In genomic region chr4:1767058-1767769, GRCh38 we compare ENCODE assay signal across 9 cellular contexts. TPM values are rescaled to one million over a fixed set of nuclear protein-coding genes. Genes with fewer than 3 reads are reported as not detected.
DNase-seq lines count a peak whose midpoint lies in the region; ATAC-seq and TF ChIP-seq lines count a peak whose summit lies in the region.
"Had no signal": no experiment of that assay in that cellular context is flagged by ENCODE, and none has a peak within 500 bp of the region (broad histone marks: within the 10 kb centered on the region; RNA-seq: fewer than 3 reads in every experiment).

No MANE protein-coding gene starts in this region.

- ATAC-seq in naive thymus-derived CD8-positive, alpha-beta T cell: peak; percentile 8 to 46
- ATAC-seq in HG03135 (IDR thresholded peaks at IDR 0.05; ENCODE audit: unreplicated experiment) (no peak), HG03280 (IDR thresholded peaks at IDR 0.05; ENCODE audit: unreplicated experiment) (no peak)

- H3K4me3 ChIP-seq in MM.1S (ENCODE audit: low read length) (peak overlapping the region; percentile 33; the same call in 1 of the 2 replicates), endodermal cell (ENCODE audit: low read length) (no peak overlapping the region)

- H3K36me3 ChIP-seq in MM.1S (replicated peaks; ENCODE audit: insufficient read depth, low read length) (no peaks in the 10 kb centered on the region), endodermal cell (ENCODE audit: control insufficient read depth, insufficient read depth, low read length) (no peaks in the 10 kb centered on the region)

- H3K9ac ChIP-seq in MM.1S (ENCODE audit: low read length): no peak overlapping the region
- no peak overlapping the region for H3K9ac ChIP-seq in endodermal cell (ENCODE audit: extremely low read depth, low read length, poor library complexity, severe bottlenecking)

- H3K9me3 Mint-ChIP-seq in endodermal cell: no peaks in the 10 kb centered on the region
- no peaks in the 10 kb centered on the region for H3K9me3 Mint-ChIP-seq in naive thymus-derived CD8-positive, alpha-beta T cell

- H3K27ac ChIP-seq in MM.1S (ENCODE audit: low read length): no peak overlapping the region
- H3K27ac ChIP-seq in endodermal cell (ENCODE audit: low read depth, low read length): no peak overlapping the region

- no peaks in the 10 kb centered on the region for H3K4me1 ChIP-seq in MM.1S (ENCODE audit: low read length)
- peaks cover 12% of the 10 kb centered on the region for H3K4me1 ChIP-seq in endodermal cell (ENCODE audit: control insufficient read depth, insufficient read depth, low read length)

- H3K36me3 Mint-ChIP-seq in endodermal cell (ENCODE audit: low read depth): no peaks in the 10 kb centered on the region
- H3K36me3 Mint-ChIP-seq in naive thymus-derived CD8-positive, alpha-beta T cell: no peaks in the 10 kb centered on the region

- no peak overlapping the region for H3K4me2 ChIP-seq in MM.1S (ENCODE audit: low read depth, low read length)

- no peaks in the 10 kb centered on the region for H3K9me2 ChIP-seq in MM.1S (replicated peaks; ENCODE audit: insufficient read depth, low read length)

- no peaks in the 10 kb centered on the region for H3K9me3 ChIP-seq in MM.1S (replicated peaks; ENCODE audit: insufficient read depth, low read length)
- H3K9me3 ChIP-seq in endodermal cell (ENCODE audit: control insufficient read depth, low read length): no peaks in the 10 kb centered on the region

- 0% methylated on average over 18 to 75 of the region's 84 CpGs for whole genome bisulfite sequencing in endodermal cell (ENCODE audit: insufficient coverage in 1 of 2, insufficient read length in 1 of 2), 2 experiments

- H2AFZ ChIP-seq in MM.1S (ENCODE audit: low read length): no peak overlapping the region

- no peak overlapping the region for H3K27ac Mint-ChIP-seq in endodermal cell
- no peak overlapping the region for H3K27ac Mint-ChIP-seq in naive thymus-derived CD8-positive, alpha-beta T cell

- DNase-seq in AG20443 (ENCODE audit: low spot score) (peak; percentile 48), MM.1S (no peak), endodermal cell (peak; percentile 93), NCI-H1105 treated with DMSO at 0.1 percent for 48 hours (lab: John Stamatoyannopoulos, UW) (no peak)
- DNase-seq in naive thymus-derived CD8-positive, alpha-beta T cell: no peak
- DNase-seq in activated CD4-positive, CD25-positive, alpha-beta regulatory T cell treated with anti-CD3 and anti-CD28 coated beads, Interleukin-2, amount 50 U/mL, for 72 hours: no peak
- DNase-seq: T1000 had no signal

- H3K27me3 ChIP-seq in MM.1S (replicated peaks; ENCODE audit: insufficient read depth, low read length) (peaks cover 83% of the 10 kb centered on the region), endodermal cell (ENCODE audit: control insufficient read depth, insufficient read depth, low read length, poor library complexity, severe bottlenecking) (no peaks in the 10 kb centered on the region)

- peaks cover 4% of the 10 kb centered on the region for H3K27me3 Mint-ChIP-seq in endodermal cell (ENCODE audit: insufficient read depth)
- H3K27me3 Mint-ChIP-seq in naive thymus-derived CD8-positive, alpha-beta T cell: peaks cover 2 to 36% (median 8%) of the 10 kb centered on the region in 5 donors

- no peaks in the 10 kb centered on the region for H3K79me2 ChIP-seq in MM.1S (ENCODE audit: low read length)

- TF ChIP-seq CTCF in MM.1S (IDR thresholded peaks at IDR 0.05; ENCODE audit: low read length): no peak
- TF ChIP-seq CTCF in endodermal cell (conservative IDR thresholded peaks at IDR 0.05): no peak

- H4K20me1 ChIP-seq in MM.1S (ENCODE audit: insufficient read depth, low read length): no peaks in the 10 kb centered on the region; the same call in 1 of the 2 replicates

- H3F3A ChIP-seq in MM.1S (ENCODE audit: insufficient read depth, low read length): no peaks in the 10 kb centered on the region

- H3K4me1 Mint-ChIP-seq in endodermal cell: peaks cover 11% of the 10 kb centered on the region
- peaks cover 2 to 22% (median 8%) of the 10 kb centered on the region in 4 donors for H3K4me1 Mint-ChIP-seq in naive thymus-derived CD8-positive, alpha-beta T cell

- POLR2A ChIA-PET in naive thymus-derived CD8-positive, alpha-beta T cell (lab: Charles Lee): no interaction called here

- peak overlapping the region; percentile 49 for H3K4me3 Mint-ChIP-seq in endodermal cell
- peak overlapping the region in 1 of 10 donors; percentile 43 for H3K4me3 Mint-ChIP-seq in naive thymus-derived CD8-positive, alpha-beta T cell

RNA-seq across cellular contexts. Expression of gene FGFR3, which starts 25.9 kb away (rescaled TPM):
- total RNA-seq in endodermal cell: 100 to 1,000 TPM; 107 to 125 TPM
- 86.3 TPM for polyA plus RNA-seq in endodermal cell (2013, experiment 1 of 2)
- polyA plus RNA-seq in endodermal cell (2013, experiment 2 of 2): 66.7 TPM
- total RNA-seq in naive thymus-derived CD8-positive, alpha-beta T cell: not detected
- polyA plus RNA-seq in naive thymus-derived CD8-positive, alpha-beta T cell: under 1 TPM in 1 of 3 donors, not detected in 2; 0.19 TPM

RNA-seq across cellular contexts. Expression of gene TACC3, which starts 45.9 kb away (rescaled TPM):
- total RNA-seq in endodermal cell: 100 to 1,000 TPM; 113 to 182 TPM
- polyA plus RNA-seq in endodermal cell (2013, experiment 1 of 2): 142 TPM
- 150 TPM for polyA plus RNA-seq in endodermal cell (2013, experiment 2 of 2)
- 100 to 1,000 TPM; 145 to 150 TPM for total RNA-seq in naive thymus-derived CD8-positive, alpha-beta T cell
- 10 to 100 TPM; 38.7 to 91.6 (median 61.2) TPM for polyA plus RNA-seq in naive thymus-derived CD8-positive, alpha-beta T cell

RNA-seq across cellular contexts. Expression of gene TMEM129, which starts 46.1 kb away (rescaled TPM):
- total RNA-seq in endodermal cell: 10 to 100 TPM; 33.6 to 41.7 TPM
- polyA plus RNA-seq in endodermal cell (2013, experiment 1 of 2): 32.2 TPM
- polyA plus RNA-seq in endodermal cell (2013, experiment 2 of 2): 32.2 TPM
- total RNA-seq in naive thymus-derived CD8-positive, alpha-beta T cell: 10 to 100 TPM; 34.0 to 35.2 TPM
- polyA plus RNA-seq in naive thymus-derived CD8-positive, alpha-beta T cell: 10 to 100 TPM; 26.9 to 41.7 (median 28.4) TPM

RNA-seq across cellular contexts. Expression of gene SLBP, which starts 55.1 kb away (rescaled TPM):
- total RNA-seq in endodermal cell: 10 to 100 TPM; 52.1 to 60.7 TPM
- 50.7 TPM for polyA plus RNA-seq in endodermal cell (2013, experiment 1 of 2)
- 48.2 TPM for polyA plus RNA-seq in endodermal cell (2013, experiment 2 of 2)
- total RNA-seq in naive thymus-derived CD8-positive, alpha-beta T cell: 10 to 100 TPM; 32.5 to 33.9 TPM
- 10 to 100 TPM; 42.6 to 49.3 (median 46.6) TPM for polyA plus RNA-seq in naive thymus-derived CD8-positive, alpha-beta T cell

Comparison
In these comparisons a context has a peak if more than half of its experiments do, and no peak if none do; other contexts are left out.
1. DNase-seq: peak in AG20443 (single experiment) and endodermal cell (single experiment); none in MM.1S (single experiment), naive thymus-derived CD8-positive, alpha-beta T cell (0 of 10), activated CD4-positive, CD25-positive, alpha-beta regulatory T cell treated with anti-CD3 and anti-CD28 coated beads, Interleukin-2, amount 50 U/mL, for 72 hours (single experiment) and NCI-H1105 treated with DMSO at 0.1 percent for 48 hours (single experiment).
2. ATAC-seq: peak in naive thymus-derived CD8-positive, alpha-beta T cell (2 of 2); none in HG03135 (single experiment) and HG03280 (single experiment).
3. RNA of gene FGFR3, which starts 25.9 kb away (total RNA-seq): 107 to 125 TPM in endodermal cell; not detected in naive thymus-derived CD8-positive, alpha-beta T cell; every median in the first group is over 100 times any median in the second.